ENCODE assay signal across 8 cellular contexts in genomic region chr2:173963323-173963816, GRCh38. TPM values are rescaled to one million over a fixed set of nuclear protein-coding genes. Genes with fewer than 3 reads are reported as not detected.
A peak's percentile ranks its signal among the peaks of the same experiment; 100 is the strongest.
DNase-seq lines count a peak whose midpoint lies in the region; FAIRE-seq and TF ChIP-seq lines count a peak whose summit lies in the region.

No MANE protein-coding gene starts in this region.

- peak overlapping the region in 1 of 2 experiments; percentile 60 for H3K4ac ChIP-seq in mesenchymal stem cell (ENCODE audit: low read depth in 1 of 2, low read length in 2 of 2)

- no peak overlapping the region for H2BK12ac ChIP-seq in mesenchymal stem cell (ENCODE audit: low read length in 2 of 2)

- H2AFZ ChIP-seq in mesenchymal stem cell (ENCODE audit: low read depth, low read length) = no peak overlapping the region

- H3K18ac ChIP-seq in mesenchymal stem cell (ENCODE audit: low read depth in 1 of 2, low read length in 2 of 2) = peak overlapping the region; percentile 67 to 95

- no peaks in the 10 kb centered on the region for H3K9me3 Mint-ChIP-seq in stimulated activated naive CD8-positive, alpha-beta T cell treated with anti-CD3 and anti-CD28 coated beads, Interleukin-15, Interleukin-2, amounts not matched to agents 100 ng/mL and 50 ng/mL, for 24 hours

- H3K4me1 Mint-ChIP-seq in stimulated activated naive CD8-positive, alpha-beta T cell treated with anti-CD3 and anti-CD28 coated beads, Interleukin-15, Interleukin-2, amounts not matched to agents 100 ng/mL and 50 ng/mL, for 24 hours (ENCODE audit: low read depth) = peaks cover 60% of the 10 kb centered on the region

- H3K9me3 ChIP-seq in mesenchymal stem cell (ENCODE audit: control insufficient read depth, low read length) = peaks cover 5% of the 10 kb centered on the region

- peak overlapping the region; percentile 94 for H3K9ac ChIP-seq in mesenchymal stem cell (ENCODE audit: low read length)

- peak overlapping the region; percentile 59 for H4K8ac ChIP-seq in mesenchymal stem cell (ENCODE audit: low read length)

- DNase-seq in activated naive CD4-positive, alpha-beta T cell (lab: John Stamatoyannopoulos, UW) = peak; percentile 27 to 64 (median 53)
- no peak for DNase-seq in activated naive CD4-positive, alpha-beta T cell treated with anti-CD3 and anti-CD28 coated beads, Interleukin-2, amount 50 U/mL, for 16 hours
- DNase-seq in H54 (ENCODE audit: insufficient read length, low spot score) (peak; percentile 40), LoVo (ENCODE audit: low spot score) (peak; percentile 49), SW480 (ENCODE audit: low spot score) (peak; percentile 82), choroid plexus epithelial cell (ENCODE audit: low read depth) (peak; percentile 86), mesenchymal stem cell (peak; percentile 86)

- peaks cover 0 to 19% of the 10 kb centered on the region in 2 experiments for H3K36me3 ChIP-seq in mesenchymal stem cell (ENCODE audit: control insufficient read depth in 1 of 2, insufficient read depth in 2 of 2, low read depth in 1 of 2, low read length in 2 of 2)

- peak overlapping the region; percentile 84 for H3K27ac ChIP-seq in mesenchymal stem cell (ENCODE audit: low read length, poor library complexity, severe bottlenecking)

- WGBS in mesenchymal stem cell = 2% methylated on average over 20 of the region's 44 CpGs

- peak; percentile 46 for TF ChIP-seq CTCF in choroid plexus epithelial cell (conservative IDR thresholded peaks at IDR 0.05; ENCODE audit: low read depth, low read length)

- H3K4me3 Mint-ChIP-seq in stimulated activated naive CD8-positive, alpha-beta T cell treated with anti-CD3 and anti-CD28 coated beads, Interleukin-15, Interleukin-2, amounts not matched to agents 100 ng/mL and 50 ng/mL, for 24 hours = peak overlapping the region; percentile 92

- no peaks in the 10 kb centered on the region for H3K27me3 ChIP-seq in mesenchymal stem cell (ENCODE audit: control insufficient read depth in 1 of 2, insufficient read depth in 1 of 2, low read length in 2 of 2)

- H3K4me1 ChIP-seq in mesenchymal stem cell (ENCODE audit: control insufficient read depth, insufficient read depth, low read depth, low read length) = no peaks in the 10 kb centered on the region

- H3K36me3 Mint-ChIP-seq in stimulated activated naive CD8-positive, alpha-beta T cell treated with anti-CD3 and anti-CD28 coated beads, Interleukin-15, Interleukin-2, amounts not matched to agents 100 ng/mL and 50 ng/mL, for 24 hours (ENCODE audit: low read depth) = peaks cover 45% of the 10 kb centered on the region

- H3K79me1 ChIP-seq in mesenchymal stem cell (replicated peaks; ENCODE audit: low read length, poor library complexity, severe bottlenecking) = no peaks in the 10 kb centered on the region

- H3K27ac Mint-ChIP-seq in stimulated activated naive CD8-positive, alpha-beta T cell treated with anti-CD3 and anti-CD28 coated beads, Interleukin-15, Interleukin-2, amounts not matched to agents 100 ng/mL and 50 ng/mL, for 24 hours = peak overlapping the region; percentile 91

- H3K4me3 ChIP-seq in choroid plexus epithelial cell (ENCODE audit: low read depth, low read length) = peak overlapping the region; percentile 89
- peak overlapping the region; percentile 94 to 99 for H3K4me3 ChIP-seq in mesenchymal stem cell (ENCODE audit: insufficient read depth in 1 of 2, low read depth in 1 of 2, low read length in 2 of 2)

- no peaks in the 10 kb centered on the region for H3K27me3 Mint-ChIP-seq in stimulated activated naive CD8-positive, alpha-beta T cell treated with anti-CD3 and anti-CD28 coated beads, Interleukin-15, Interleukin-2, amounts not matched to agents 100 ng/mL and 50 ng/mL, for 24 hours

- peak overlapping the region; percentile 93 for H2BK15ac ChIP-seq in mesenchymal stem cell (ENCODE audit: low read depth, poor library complexity, severe bottlenecking)

- no peak overlapping the region for H3K23ac ChIP-seq in mesenchymal stem cell (ENCODE audit: low read length in 2 of 2)

- peak overlapping the region; percentile 93 for H2BK120ac ChIP-seq in mesenchymal stem cell (ENCODE audit: low read depth, low read length)

- peak overlapping the region; percentile 93 for H4K91ac ChIP-seq in mesenchymal stem cell (ENCODE audit: low read length)

- no peak for TF ChIP-seq POLR2A in H54 (IDR thresholded peaks at IDR 0.05; ENCODE audit: low read depth, low read length)

- H3K4me2 ChIP-seq in mesenchymal stem cell (ENCODE audit: low read length, poor library complexity, severe bottlenecking) = peak overlapping the region; percentile 31

- H2AK5ac ChIP-seq in mesenchymal stem cell (ENCODE audit: low read length, severe bottlenecking) = no peak overlapping the region

- peak overlapping the region in 1 of 2 experiments; percentile 35 for H3K14ac ChIP-seq in mesenchymal stem cell (ENCODE audit: low read length in 2 of 2)

- peak overlapping the region; percentile 98 for H2BK5ac ChIP-seq in mesenchymal stem cell (ENCODE audit: low read depth, low read length, poor library complexity, severe bottlenecking)

- FAIRE-seq in H54 (lab: Jason Lieb, UNC) = peak; percentile 55

RNA-seq across cellular contexts. Expression of gene SP3, which starts 1.8 kb away (rescaled TPM):
- polyA plus RNA-seq in mesenchymal stem cell (2013, experiment 1 of 2) = 25.1 TPM
- 24.7 TPM for polyA plus RNA-seq in mesenchymal stem cell (2013, experiment 2 of 2)
